Comparison of ENCODE assay signal across 28 cellular contexts in genomic region chr20:51454250-51454865, GRCh38.
DNase-seq lines count a peak whose midpoint lies in the region; ATAC-seq and TF ChIP-seq lines count a peak whose summit lies in the region.
"Had no signal": no experiment of that assay in that cellular context is flagged by ENCODE, and none has a peak within 500 bp of the region (broad histone marks: within the 10 kb centered on the region; RNA-seq: fewer than 3 reads in every experiment).

No MANE protein-coding gene starts in this region.

- peak overlapping the region; percentile 29 for H2AK5ac ChIP-seq in trophoblast cell (ENCODE audit: low read length)

- peak overlapping the region; percentile 66 for H2BK12ac ChIP-seq in trophoblast cell (ENCODE audit: low read length)

- intact Hi-C loops in CD8-positive, alpha-beta T cell (cut with DNase I, micrococcal nuclease) = no loop called here

- H3K79me2 ChIP-seq in Karpas-422 (ENCODE audit: low read length) (peaks cover 28% of the 10 kb centered on the region), trophoblast cell (ENCODE audit: control insufficient read depth, insufficient read depth, low read length, poor library complexity) (peaks cover 4% of the 10 kb centered on the region)

- no peak overlapping the region for H4K91ac ChIP-seq in trophoblast cell (ENCODE audit: low read depth, low read length)

- CTCF ChIA-PET in CD8-positive, alpha-beta T cell (lab: Charles Lee) = no interaction called here
- CTCF ChIA-PET in GM10248 (lab: Yijun Ruan, JAX) = interaction anchor here (1.0 kb wide), 2 partner anchors 8 to 18 kb away, joined by 3 to 4 read pairs; no protein-coding TSS in a partner anchor

- H3K4me3 ChIP-seq in CD8-positive, alpha-beta T cell (ENCODE audit: low read depth, low read length) = no peak overlapping the region
- H3K4me3 ChIP-seq in Karpas-422 (ENCODE audit: low read length) = no peak overlapping the region
- no peak overlapping the region for H3K4me3 ChIP-seq in trophoblast cell (ENCODE audit: low read depth, low read length)
- H3K4me3 ChIP-seq: A549; BLaER1 treated with 17β-estradiol and CSF1 and Interleukin-3, amounts not matched to agents 10 nM and 100 nM; GM12878; GM23338; SK-N-MC had no signal

- no peaks in the 10 kb centered on the region for H4K20me1 ChIP-seq in Karpas-422 (ENCODE audit: insufficient read depth, low read depth, low read length)

- no peaks in the 10 kb centered on the region for H3K4me1 ChIP-seq in CD8-positive, alpha-beta T cell (ENCODE audit: insufficient read depth, low read length)
- peaks cover 91% of the 10 kb centered on the region for H3K4me1 ChIP-seq in Karpas-422 (ENCODE audit: low read length)
- H3K4me1 ChIP-seq in trophoblast cell (ENCODE audit: control insufficient read depth in 1 of 2, insufficient read depth in 2 of 2, low read length in 2 of 2) = peaks cover 14 to 16% of the 10 kb centered on the region in 2 experiments
- peaks cover 20% of the 10 kb centered on the region for H3K4me1 ChIP-seq in foreskin keratinocyte
- H3K4me1 ChIP-seq: Caco-2 had no signal

- H3K18ac ChIP-seq in trophoblast cell (ENCODE audit: low read length) = no peak overlapping the region

- H3K9ac ChIP-seq in Karpas-422 (ENCODE audit: low read length) = no peak overlapping the region
- H3K9ac ChIP-seq in trophoblast cell (ENCODE audit: low read length) = no peak overlapping the region
- H3K9ac ChIP-seq: BLaER1 treated with 17β-estradiol and CSF1 and Interleukin-3, amounts not matched to agents 10 nM and 100 nM had no signal

- no peaks in the 10 kb centered on the region for H3K9me2 ChIP-seq in Karpas-422 (replicated peaks; ENCODE audit: insufficient read depth, low read length)

- no peak overlapping the region for H3K4me2 ChIP-seq in Karpas-422 (ENCODE audit: low read depth, low read length, poor library complexity, severe bottlenecking)
- no peak overlapping the region for H3K4me2 ChIP-seq in trophoblast cell (ENCODE audit: low read length)
- H3K4me2 ChIP-seq: A549; BLaER1 treated with 17β-estradiol and CSF1 and Interleukin-3, amounts not matched to agents 10 nM and 100 nM; GM23338 had no signal

- H3K23ac ChIP-seq in trophoblast cell (ENCODE audit: low read length) = no peak overlapping the region

- H2BK5ac ChIP-seq in trophoblast cell (ENCODE audit: low read depth, low read length, poor library complexity) = no peak overlapping the region

- H3K36me3 ChIP-seq in CD8-positive, alpha-beta T cell (ENCODE audit: insufficient read depth, low read length) = peaks cover 23% of the 10 kb centered on the region
- peaks cover 58% of the 10 kb centered on the region for H3K36me3 ChIP-seq in Karpas-422 (ENCODE audit: insufficient read depth, low read length)
- H3K36me3 ChIP-seq in trophoblast cell (ENCODE audit: control insufficient read depth in 1 of 2, insufficient read depth in 2 of 2, low read length in 2 of 2) = peaks cover 3 to 15% of the 10 kb centered on the region in 2 experiments

- H3K4me3 Mint-ChIP-seq in CD8-positive, alpha-beta T cell = no peak overlapping the region
- H3K4me3 Mint-ChIP-seq: CD4-positive, alpha-beta T cell; GM23338; H9; HFFc6 had no signal

- H3K27ac Mint-ChIP-seq in CD8-positive, alpha-beta T cell = peak overlapping the region; percentile 39
- H3K27ac Mint-ChIP-seq: GM23338, H9, HFFc6 had no signal

- POLR2A ChIA-PET in CD8-positive, alpha-beta T cell (lab: Charles Lee) = no interaction called here
- POLR2A ChIA-PET in GM10248 (lab: Yijun Ruan, JAX) = no interaction called here

- H3K27ac ChIP-seq in CD8-positive, alpha-beta T cell (ENCODE audit: low read depth, low read length) = no peak overlapping the region
- peak overlapping the region; percentile 97 for H3K27ac ChIP-seq in Karpas-422 (ENCODE audit: low read length)
- H3K27ac ChIP-seq in trophoblast cell (ENCODE audit: low read depth, low read length) = no peak overlapping the region
- H3K27ac ChIP-seq in foreskin keratinocyte = no peak overlapping the region
- H3K27ac ChIP-seq: BLaER1 treated with 17β-estradiol and CSF1 and Interleukin-3, amounts not matched to agents 10 nM and 100 nM; RWPE1; SK-N-MC had no signal

- no peaks in the 10 kb centered on the region for H3K9me3 Mint-ChIP-seq in CD8-positive, alpha-beta T cell
- H3K9me3 Mint-ChIP-seq: CD4-positive, alpha-beta T cell; GM23338; H9; HFFc6 had no signal

- H3K27me3 ChIP-seq in CD8-positive, alpha-beta T cell (ENCODE audit: insufficient read depth, low read length) = no peaks in the 10 kb centered on the region
- H3K27me3 ChIP-seq in Karpas-422 (ENCODE audit: low read length) = no peaks in the 10 kb centered on the region
- H3K27me3 ChIP-seq in trophoblast cell (ENCODE audit: insufficient read depth, low read length) = no peaks in the 10 kb centered on the region
- no peaks in the 10 kb centered on the region for H3K27me3 ChIP-seq in foreskin keratinocyte
- H3K27me3 ChIP-seq: BLaER1 treated with 17β-estradiol and CSF1 and Interleukin-3, amounts not matched to agents 10 nM and 100 nM had no signal

- no peak for ATAC-seq in CD8-positive, alpha-beta T cell
- ATAC-seq in foreskin keratinocyte = no peak
- ATAC-seq: A549, GM12878, GM23338 had no signal

- DNase-seq in activated effector memory CD4-positive, alpha-beta T cell treated with anti-CD3 and anti-CD28 coated beads, Interleukin-2, amount 50 U/mL, for 16 hours = peak; percentile 21
- DNase-seq in activated effector memory CD4-positive, alpha-beta T cell treated with Interleukin-2 at 50 U/mL for 16 hours = no peak
- DNase-seq in CD8-positive, alpha-beta T cell = no peak
- DNase-seq in Karpas-422 (no peak), trophoblast cell (no peak), foreskin keratinocyte (no peak), GM10248 (ENCODE audit: extremely low spot score) (no peak)
- DNase-seq: AML-193; CD4-positive, alpha-beta T cell; H9; HFFc6; IMR-90; KG1; MM.1S; NCI-H1048; NCI-H1417; NCI-H1694 treated with DMSO at 0.1 percent for 48 hours; NCI-H2081; NCI-H2227 treated with DMSO at 0.1 percent for 48 hours; NCI-H526 treated with DMSO at 0.1 percent for 48 hours; SHP77 treated with DMSO at 0.1 percent for 48 hours had no signal

- H3K14ac ChIP-seq in trophoblast cell (ENCODE audit: low read length) = no peak overlapping the region

- no peak overlapping the region for H4K12ac ChIP-seq in trophoblast cell (ENCODE audit: low read depth, low read length)

- no CpG with 5 or more reads among the region's 9 CpGs for WGBS in trophoblast cell (ENCODE audit: extremely low coverage, insufficient coverage, insufficient read length)

- H2AFZ ChIP-seq in Karpas-422 (ENCODE audit: low read length) (no peak overlapping the region), trophoblast cell (ENCODE audit: insufficient read depth, low read length, poor library complexity) (no peak overlapping the region)
- H2AFZ ChIP-seq: GM23338 had no signal

- no peak overlapping the region for H2BK120ac ChIP-seq in trophoblast cell (ENCODE audit: insufficient read depth, low read length, poor library complexity)

- peaks cover 74% of the 10 kb centered on the region for H3K36me3 Mint-ChIP-seq in CD8-positive, alpha-beta T cell

- H3K27me3 Mint-ChIP-seq in CD8-positive, alpha-beta T cell (ENCODE audit: low read depth) = no peaks in the 10 kb centered on the region
- H3K27me3 Mint-ChIP-seq: CD4-positive, alpha-beta T cell had no signal

- H3K9me3 ChIP-seq in CD8-positive, alpha-beta T cell (ENCODE audit: low read length) = no peaks in the 10 kb centered on the region
- H3K9me3 ChIP-seq in Karpas-422 (ENCODE audit: low read length) (no peaks in the 10 kb centered on the region), trophoblast cell (ENCODE audit: insufficient read depth, low read depth, low read length) (peaks cover 3% of the 10 kb centered on the region)
- H3K9me3 ChIP-seq: Caco-2 had no signal

- peaks cover 6% of the 10 kb centered on the region for H3K4me1 Mint-ChIP-seq in CD8-positive, alpha-beta T cell (ENCODE audit: low read depth)

- no peak overlapping the region for H3K4ac ChIP-seq in trophoblast cell (ENCODE audit: low read depth, low read length)

- peaks cover 17% of the 10 kb centered on the region for H3K79me1 ChIP-seq in trophoblast cell (ENCODE audit: low read length)

- no peak for TF ChIP-seq CTCF in CD8-positive, alpha-beta T cell (IDR thresholded peaks at IDR 0.05)
- TF ChIP-seq CTCF in foreskin keratinocyte (conservative IDR thresholded peaks at IDR 0.05) (no peak), GM10248 (IDR thresholded peaks at IDR 0.05; ENCODE audit: control extremely low read depth, extremely low read depth, low read depth, missing control alignments) (no peak)

- H4K8ac ChIP-seq in trophoblast cell (ENCODE audit: low read depth, low read length) = no peak overlapping the region
